Comparison of ENCODE assay signal across 30 cellular contexts in the genomic region with DNA sequence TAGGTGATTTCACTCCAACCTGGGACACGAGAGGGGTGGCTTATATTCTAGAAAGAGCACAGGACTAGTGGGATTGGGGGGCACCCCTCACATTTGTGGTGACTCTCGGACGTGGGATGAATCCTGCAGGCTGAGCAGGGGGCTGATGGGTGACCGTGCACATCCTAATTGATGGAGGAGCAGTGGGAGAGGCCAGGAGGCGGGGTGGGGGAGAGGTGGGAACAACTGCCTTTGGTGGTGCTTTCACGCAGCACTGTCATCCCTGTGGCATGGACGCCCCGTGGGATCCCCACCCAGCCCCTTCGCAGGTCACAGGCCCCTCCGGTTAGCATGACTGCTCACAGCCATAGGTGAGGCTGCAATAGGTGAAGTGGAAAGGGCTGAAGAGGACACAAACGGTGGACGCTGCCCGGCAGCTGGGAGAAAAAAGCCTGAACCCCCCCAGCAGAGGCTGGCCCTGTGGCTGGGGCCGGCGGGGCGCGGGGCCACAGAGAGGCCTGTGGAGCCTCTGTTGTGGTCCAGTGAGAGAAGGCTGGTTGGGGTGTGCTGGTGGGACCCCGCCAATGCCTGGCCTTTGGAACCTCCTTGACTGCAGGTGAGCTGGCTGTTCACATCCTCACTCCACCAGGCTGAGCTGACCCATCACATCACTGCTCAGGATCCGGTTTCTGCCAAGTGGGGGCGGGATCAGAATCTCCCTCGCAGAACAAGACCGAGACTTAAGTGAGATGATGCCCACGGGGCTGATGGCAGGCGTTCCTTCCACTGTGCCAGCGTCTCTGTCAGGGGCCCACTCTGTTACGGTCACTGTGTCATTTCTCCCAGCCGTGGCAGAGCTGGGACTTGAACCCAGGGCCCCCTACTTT.
"Had no signal": no experiment of that assay in that cellular context is flagged by ENCODE, and none has a peak within 500 bp of the region (broad histone marks: within the 10 kb centered on the region; RNA-seq: fewer than 3 reads in every experiment).

No MANE protein-coding gene starts in this region.

- ATAC-seq: activated CD4-positive, CD25-positive, alpha-beta regulatory T cell treated with anti-CD3 and anti-CD28 coated beads, Interleukin-2, amount 50 U/mL, for 24 hours; activated CD8-positive, alpha-beta T cell treated with anti-CD3 and anti-CD28 coated beads for 36 hours; activated naive CD4-positive, alpha-beta T cell treated with anti-CD3 and anti-CD28 coated beads, Interleukin-2, amount 50 U/mL, for 72 hours; activated T-cell treated with anti-CD3 and anti-CD28 coated beads, Interleukin-2, amount 50 U/mL, for 4 hours; activated T-helper 17 cell treated with anti-CD3 and anti-CD28 coated beads, Interleukin-2, amount 50 U/mL, for 72 hours; effector memory CD8-positive, alpha-beta T cell; foreskin keratinocyte; gastrocnemius medialis; T-helper 17 cell had no signal

- H3K4me1 Mint-ChIP-seq: activated B cell treated with CpG ODN at 0.5 μM for 24 hours; activated naive CD4-positive, alpha-beta T cell treated with anti-CD3 and anti-CD28 coated beads, Interleukin-2, amount 10 ng/mL, durations not matched to agents 7 days and 5 days; activated naive CD8-positive, alpha-beta T cell treated with anti-CD3 and anti-CD28 coated beads, Interleukin-2, amount 10 ng/mL, durations not matched to agents 7 days and 5 days; activated T-helper 17 cell treated with anti-CD3 and anti-CD28 coated beads, Interleukin-2, amount 50 U/mL, for 72 hours; T-helper 17 cell had no signal

- H3K4me3 Mint-ChIP-seq: activated B cell treated with CpG ODN at 0.5 μM for 24 hours; activated CD8-positive, alpha-beta T cell treated with anti-CD3 and anti-CD28 coated beads for 36 hours; activated naive CD4-positive, alpha-beta T cell treated with anti-CD3 and anti-CD28 coated beads, Interleukin-2, amount 10 ng/mL, durations not matched to agents 7 days and 5 days; activated naive CD8-positive, alpha-beta T cell treated with anti-CD3 and anti-CD28 coated beads, Interleukin-2, amount 10 ng/mL, durations not matched to agents 7 days and 5 days; activated T-cell treated with anti-CD3 and anti-CD28 coated beads, Interleukin-2, amount 50 U/mL, for 4 hours; activated T-helper 17 cell treated with anti-CD3 and anti-CD28 coated beads, Interleukin-2, amount 50 U/mL, for 72 hours; effector memory CD8-positive, alpha-beta T cell; T-helper 17 cell; T-helper 2 cell treated with Interferon-gamma antibody and Interleukin-4, amounts not matched to agents 5 μg/mL and 100 μg/mL, for 36 hours had no signal

- H3K36me3 Mint-ChIP-seq: activated naive CD4-positive, alpha-beta T cell treated with anti-CD3 and anti-CD28 coated beads, Interleukin-2, amount 10 ng/mL, durations not matched to agents 7 days and 5 days; activated naive CD4-positive, alpha-beta T cell treated with anti-CD3 and anti-CD28 coated beads, Interleukin-2, amount 50 U/mL, for 72 hours; activated naive CD8-positive, alpha-beta T cell treated with anti-CD3 and anti-CD28 coated beads, Interleukin-2, amount 10 ng/mL, durations not matched to agents 7 days and 5 days had no signal

- H3K9me3 ChIP-seq: esophagus muscularis mucosa, gastrocnemius medialis had no signal

- H3K27me3 ChIP-seq: brain microvascular endothelial cell, foreskin keratinocyte had no signal

- H3K27ac Mint-ChIP-seq: activated B cell treated with CpG ODN at 0.5 μM for 24 hours; activated CD8-positive, alpha-beta T cell treated with anti-CD3 and anti-CD28 coated beads for 36 hours; activated naive CD4-positive, alpha-beta T cell treated with anti-CD3 and anti-CD28 coated beads, Interleukin-2, amount 10 ng/mL, durations not matched to agents 7 days and 5 days; activated naive CD8-positive, alpha-beta T cell treated with anti-CD3 and anti-CD28 coated beads, Interleukin-2, amount 10 ng/mL, durations not matched to agents 7 days and 5 days; activated T-helper 17 cell treated with anti-CD3 and anti-CD28 coated beads, Interleukin-2, amount 50 U/mL, for 72 hours; effector memory CD8-positive, alpha-beta T cell; T-helper 17 cell; T-helper 2 cell treated with Interferon-gamma antibody and Interleukin-4, amounts not matched to agents 5 μg/mL and 100 μg/mL, for 36 hours had no signal

- H3K9me3 Mint-ChIP-seq: activated B cell treated with CpG ODN at 0.5 μM for 24 hours; activated CD8-positive, alpha-beta T cell treated with anti-CD3 and anti-CD28 coated beads for 36 hours; activated naive CD4-positive, alpha-beta T cell treated with anti-CD3 and anti-CD28 coated beads, Interleukin-2, amount 10 ng/mL, durations not matched to agents 7 days and 5 days; activated naive CD4-positive, alpha-beta T cell treated with anti-CD3 and anti-CD28 coated beads, Interleukin-2, amount 50 U/mL, for 72 hours; activated naive CD8-positive, alpha-beta T cell treated with anti-CD3 and anti-CD28 coated beads, Interleukin-2, amount 10 ng/mL, durations not matched to agents 7 days and 5 days; activated T-cell treated with anti-CD3 and anti-CD28 coated beads, Interleukin-2, amount 50 U/mL, for 4 hours; activated T-helper 17 cell treated with anti-CD3 and anti-CD28 coated beads, Interleukin-2, amount 50 U/mL, for 72 hours; effector memory CD8-positive, alpha-beta T cell; T-helper 2 cell treated with Interferon-gamma antibody and Interleukin-4, amounts not matched to agents 5 μg/mL and 100 μg/mL, for 36 hours had no signal

- DNase-seq: activated B cell treated with CpG ODN at 0.5 μM for 24 hours; activated CD4-positive, alpha-beta T cell treated with anti-CD3 and anti-CD28 coated beads for 48 hours; activated CD4-positive, alpha-beta T cell treated with anti-CD3 and anti-CD28 coated beads, Interleukin-2, amount 50 U/mL, for 1 hour; activated CD4-positive, alpha-beta T cell treated with anti-CD3 and anti-CD28 coated beads, Interleukin-2, amount 50 U/mL, for 48 hours; activated CD8-positive, alpha-beta memory T cell treated with anti-CD3 and anti-CD28 coated beads for 24 hours; activated CD8-positive, alpha-beta T cell treated with anti-CD3 and anti-CD28 coated beads for 36 hours; activated gamma-delta T cell; activated naive CD4-positive, alpha-beta T cell; activated naive CD4-positive, alpha-beta T cell treated with anti-CD3 and anti-CD28 coated beads, Interleukin-2, amount 10 ng/mL, durations not matched to agents 7 days and 5 days; activated naive CD8-positive, alpha-beta T cell treated with anti-CD3 and anti-CD28 coated beads, Interleukin-2, amount 10 ng/mL, durations not matched to agents 7 days and 5 days; activated T-cell treated with anti-CD3 and anti-CD28 coated beads, Interleukin-2, amount 50 U/mL, for 4 hours; brain microvascular endothelial cell; caudate nucleus; cortex of kidney; dermis blood vessel endothelial cell; effector CD4-positive, alpha-beta T cell; effector memory CD8-positive, alpha-beta T cell; erythroblast; foreskin keratinocyte; gastrocnemius medialis; glutamatergic neuron; T-helper 1 cell; T-helper 17 cell; T1000; WERI-Rb-1 had no signal

- H3K4me3 ChIP-seq: esophagus muscularis mucosa, gastrocnemius medialis had no signal

- H3K27me3 Mint-ChIP-seq: activated B cell treated with CpG ODN at 0.5 μM for 24 hours; activated CD8-positive, alpha-beta T cell treated with anti-CD3 and anti-CD28 coated beads for 36 hours; activated naive CD4-positive, alpha-beta T cell treated with anti-CD3 and anti-CD28 coated beads, Interleukin-2, amount 10 ng/mL, durations not matched to agents 7 days and 5 days had no signal

- H3K4me1 ChIP-seq: esophagus muscularis mucosa, foreskin keratinocyte, gastrocnemius medialis had no signal

- H3K27ac ChIP-seq: brain microvascular endothelial cell, esophagus muscularis mucosa, foreskin keratinocyte, gastrocnemius medialis, WERI-Rb-1 had no signal

- H3K36me3 ChIP-seq: brain microvascular endothelial cell, esophagus muscularis mucosa, gastrocnemius medialis, WERI-Rb-1 had no signal
